ENCODE assay signal across 20 cellular contexts in the genomic region with DNA sequence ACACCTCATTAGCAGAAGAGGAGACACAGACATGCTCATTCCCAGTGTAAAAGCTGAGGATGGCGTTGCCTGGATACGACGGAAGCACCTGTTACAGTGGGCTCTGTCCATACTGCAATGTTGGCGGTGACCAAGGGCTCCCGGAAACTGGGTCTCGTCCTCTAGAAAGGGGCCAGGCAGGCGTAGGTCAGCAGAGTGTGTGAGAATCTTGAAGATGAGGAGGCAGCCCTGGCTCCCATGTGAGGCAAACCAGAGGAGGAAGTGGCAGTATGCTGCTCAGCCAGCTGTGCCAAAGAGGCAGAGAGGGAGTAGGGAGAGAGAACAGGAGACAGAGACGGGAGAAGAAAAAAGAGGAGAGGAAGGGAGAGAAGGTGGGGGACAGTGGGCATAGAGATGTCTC. TPM values are rescaled to one million over a fixed set of nuclear protein-coding genes. Genes with fewer than 3 reads are reported as not detected.
"Had no signal": no experiment of that assay in that cellular context is flagged by ENCODE, and none has a peak within 500 bp of the region (broad histone marks: within the 10 kb centered on the region; RNA-seq: fewer than 3 reads in every experiment).

No MANE protein-coding gene starts in this region.

- H3K9me3 ChIP-seq: gastrocnemius medialis, heart right ventricle, upper lobe of left lung had no signal

- H3K9me3 Mint-ChIP-seq: activated CD4-positive, alpha-beta T cell treated with anti-CD3 and anti-CD28 coated beads, Interleukin-2, amount 10 ng/mL, durations not matched to agents 7 days and 5 days; activated T-helper 17 cell treated with anti-CD3 and anti-CD28 coated beads, Interleukin-2, amount 50 U/mL, for 72 hours; effector memory CD8-positive, alpha-beta T cell; naive thymus-derived CD8-positive, alpha-beta T cell had no signal

- H3K4me1 ChIP-seq: gastrocnemius medialis had no signal

- H3K4me3 ChIP-seq: gastrocnemius medialis, heart right ventricle, upper lobe of left lung had no signal

- ATAC-seq: activated T-helper 17 cell treated with anti-CD3 and anti-CD28 coated beads, Interleukin-2, amount 50 U/mL, for 72 hours; effector memory CD8-positive, alpha-beta T cell; gastrocnemius medialis; heart right ventricle; left colon; naive thymus-derived CD8-positive, alpha-beta T cell had no signal

- H3K27ac ChIP-seq: brain microvascular endothelial cell, epithelial cell of prostate, gastrocnemius medialis, heart right ventricle, upper lobe of left lung had no signal

- H3K4me1 Mint-ChIP-seq: activated CD4-positive, alpha-beta T cell treated with anti-CD3 and anti-CD28 coated beads, Interleukin-2, amount 10 ng/mL, durations not matched to agents 7 days and 5 days; activated T-helper 17 cell treated with anti-CD3 and anti-CD28 coated beads, Interleukin-2, amount 50 U/mL, for 72 hours had no signal

- DNase-seq: activated CD4-positive, alpha-beta T cell treated with anti-CD3 and anti-CD28 coated beads, Interleukin-2, amount 10 ng/mL, durations not matched to agents 7 days and 5 days; activated CD8-positive, alpha-beta memory T cell treated with anti-CD3 and anti-CD28 coated beads, Interleukin-2, amount 50 U/mL, for 48 hours; activated naive CD4-positive, alpha-beta T cell treated with anti-CD3 and anti-CD28 coated beads, Interleukin-2, amount 50 U/mL, for 16 hours; brain microvascular endothelial cell; effector memory CD8-positive, alpha-beta T cell; heart right ventricle; SIG-M5; small intestine; stimulated activated CD4-positive, alpha-beta T cell treated with anti-CD3 and anti-CD28 coated beads, Interleukin-4, amount 100 ng/mL, for 4 hours; stimulated activated CD8-positive, alpha-beta memory T cell treated with anti-CD3 and anti-CD28 coated beads, Interleukin-4, amount 100 ng/mL, for 48 hours; stimulated activated naive CD4-positive, alpha-beta T cell treated with Interleukin-2 at 50 U/mL for 16 hours; T-helper 9 cell had no signal

- H3K27ac Mint-ChIP-seq: activated CD4-positive, alpha-beta T cell treated with anti-CD3 and anti-CD28 coated beads, Interleukin-2, amount 10 ng/mL, durations not matched to agents 7 days and 5 days; activated T-helper 17 cell treated with anti-CD3 and anti-CD28 coated beads, Interleukin-2, amount 50 U/mL, for 72 hours; effector memory CD8-positive, alpha-beta T cell had no signal

- H3K4me3 Mint-ChIP-seq: activated CD4-positive, alpha-beta T cell treated with anti-CD3 and anti-CD28 coated beads, Interleukin-2, amount 10 ng/mL, durations not matched to agents 7 days and 5 days; activated T-helper 17 cell treated with anti-CD3 and anti-CD28 coated beads, Interleukin-2, amount 50 U/mL, for 72 hours; effector memory CD8-positive, alpha-beta T cell; naive thymus-derived CD8-positive, alpha-beta T cell had no signal

- H3K27me3 ChIP-seq: brain microvascular endothelial cell, gastrocnemius medialis, heart right ventricle, upper lobe of left lung had no signal

- H3K27me3 Mint-ChIP-seq: activated CD4-positive, alpha-beta T cell treated with anti-CD3 and anti-CD28 coated beads, Interleukin-2, amount 10 ng/mL, durations not matched to agents 7 days and 5 days; activated T-helper 17 cell treated with anti-CD3 and anti-CD28 coated beads, Interleukin-2, amount 50 U/mL, for 72 hours; effector memory CD8-positive, alpha-beta T cell; naive thymus-derived CD8-positive, alpha-beta T cell had no signal

RNA-seq across cellular contexts. Expression of gene FGF19, which starts 38.9 kb away (rescaled TPM):
- total RNA-seq: activated CD4-positive, alpha-beta T cell treated with anti-CD3 and anti-CD28 coated beads, Interleukin-2, amount 10 ng/mL, durations not matched to agents 7 days and 5 days; activated T-helper 17 cell treated with anti-CD3 and anti-CD28 coated beads, Interleukin-2, amount 50 U/mL, for 72 hours; fibroblast of lung; gastrocnemius medialis; heart right ventricle; left colon; naive thymus-derived CD8-positive, alpha-beta T cell; temporal lobe had no signal
- polyA plus RNA-seq: fibroblast of lung; heart right ventricle; naive thymus-derived CD8-positive, alpha-beta T cell had no signal
